ENCODE assay signal across 21 cellular contexts in genomic region chr9:133286523-133286922, GRCh38. TPM values are rescaled to one million over a fixed set of nuclear protein-coding genes. Genes with fewer than 3 reads are reported as not detected.
DNase-seq lines count a peak whose midpoint lies in the region; FAIRE-seq and TF ChIP-seq lines count a peak whose summit lies in the region.
"Had no signal": no experiment of that assay in that cellular context is flagged by ENCODE, and none has a peak within 500 bp of the region (broad histone marks: within the 10 kb centered on the region; RNA-seq: fewer than 3 reads in every experiment).

No MANE protein-coding gene starts in this region.

- H3K27me3 Mint-ChIP-seq in astrocyte (ENCODE audit: low read depth, unreplicated experiment), result peaks cover 8% of the 10 kb centered on the region

- H3K9me3 ChIP-seq in astrocyte (ENCODE audit: insufficient read depth, low read depth, low read length), result peaks cover 6% of the 10 kb centered on the region

- no peak overlapping the region for H3K9ac ChIP-seq in astrocyte (ENCODE audit: low read length)
- H3K9ac ChIP-seq: BLaER1 treated with 17β-estradiol and CSF1 and Interleukin-3, amounts not matched to agents 10 nM and 100 nM had no signal

- DNase-seq in A172 (ENCODE audit: low spot score) (peak; percentile 12), astrocyte (ENCODE audit: low read depth) (peak; percentile 2), epithelial cell of esophagus (ENCODE audit: low read depth) (peak; percentile 16), kidney glomerular epithelial cell (lab: John Stamatoyannopoulos, UW) (peak; percentile 2), GF-D8 (lab: John Stamatoyannopoulos, UW) (no peak), NCI-H2107 treated with DMSO at 0.1 percent for 48 hours (lab: John Stamatoyannopoulos, UW; ENCODE audit: unreplicated experiment) (no peak), NCI-H2171 treated with DMSO at 0.1 percent for 48 hours (lab: John Stamatoyannopoulos, UW) (no peak)
- DNase-seq in activated T-cell treated with anti-CD3 and anti-CD28 coated beads, Interleukin-2, amount 50 U/mL, for 1 hour, result no peak
- DNase-seq: 8988T; CD8-positive, alpha-beta memory T cell; H7; MM.1S; NCI-H1105 treated with DMSO at 0.1 percent for 48 hours; NCI-H1694 treated with DMSO at 0.1 percent for 48 hours; NCI-H69; NK-92 treated with Interleukin-12 subunit alpha and Interleukin-12 subunit beta, amount 100 ng/mL, for 24 hours; RPMI8226; SIG-M5 had no signal

- FAIRE-seq in astrocyte (lab: Jason Lieb, UNC), result no peak

- TF ChIP-seq CTCF in astrocyte (IDR thresholded peaks at IDR 0.05; ENCODE audit: insufficient read depth, low read depth, low read length) (no peak), epithelial cell of esophagus (IDR thresholded peaks at IDR 0.05; ENCODE audit: insufficient read depth, low read depth, low read length, missing control alignments) (no peak)

- no peak overlapping the region for H3K27ac Mint-ChIP-seq in astrocyte (ENCODE audit: unreplicated experiment)

- peaks cover 3% of the 10 kb centered on the region for H3K27me3 ChIP-seq in astrocyte (ENCODE audit: insufficient read depth, low read length)
- H3K27me3 ChIP-seq: BLaER1 treated with 17β-estradiol and CSF1 and Interleukin-3, amounts not matched to agents 10 nM and 100 nM had no signal

- H2AFZ ChIP-seq in astrocyte (ENCODE audit: low read depth, low read length), result no peak overlapping the region

- H3K9me3 Mint-ChIP-seq in astrocyte (ENCODE audit: unreplicated experiment), result peaks cover 19% of the 10 kb centered on the region

- H3K36me3 Mint-ChIP-seq in astrocyte (ENCODE audit: low read depth, unreplicated experiment), result no peaks in the 10 kb centered on the region

- no peak overlapping the region for H3K4me2 ChIP-seq in astrocyte (ENCODE audit: low read length)
- H3K4me2 ChIP-seq: BLaER1 treated with 17β-estradiol and CSF1 and Interleukin-3, amounts not matched to agents 10 nM and 100 nM had no signal

- no peaks in the 10 kb centered on the region for H4K20me1 ChIP-seq in astrocyte (ENCODE audit: insufficient read depth, low read length)
- H4K20me1 ChIP-seq: BLaER1 treated with 17β-estradiol and CSF1 and Interleukin-3, amounts not matched to agents 10 nM and 100 nM had no signal

- no peak overlapping the region for H3K4me3 Mint-ChIP-seq in astrocyte (ENCODE audit: unreplicated experiment)
- H3K4me3 Mint-ChIP-seq: CD8-positive, alpha-beta memory T cell had no signal

- H3K79me2 ChIP-seq in astrocyte (ENCODE audit: insufficient read depth, low read length), result no peaks in the 10 kb centered on the region

- no peaks in the 10 kb centered on the region for H3K4me1 Mint-ChIP-seq in astrocyte (ENCODE audit: low read depth, unreplicated experiment)
- H3K4me1 Mint-ChIP-seq: CD8-positive, alpha-beta memory T cell had no signal

- no peaks in the 10 kb centered on the region for H3K4me1 ChIP-seq in astrocyte (ENCODE audit: insufficient read depth, low read length)
- H3K4me1 ChIP-seq: BLaER1 treated with 17β-estradiol and CSF1 and Interleukin-3, amounts not matched to agents 10 nM and 100 nM had no signal

- H3K36me3 ChIP-seq in astrocyte (ENCODE audit: insufficient read depth, low read length), result no peaks in the 10 kb centered on the region
- H3K36me3 ChIP-seq: BLaER1 treated with 17β-estradiol and CSF1 and Interleukin-3, amounts not matched to agents 10 nM and 100 nM had no signal

- H3K27ac ChIP-seq in astrocyte (ENCODE audit: low read depth, low read length), result no peak overlapping the region
- H3K27ac ChIP-seq: BLaER1 treated with 17β-estradiol and CSF1 and Interleukin-3, amounts not matched to agents 10 nM and 100 nM had no signal

- no peak overlapping the region for H3K4me3 ChIP-seq in astrocyte (ENCODE audit: insufficient read depth, low read depth, low read length)
- no peak overlapping the region for H3K4me3 ChIP-seq in epithelial cell of esophagus (ENCODE audit: low read length)
- H3K4me3 ChIP-seq: BLaER1 treated with 17β-estradiol and CSF1 and Interleukin-3, amounts not matched to agents 10 nM and 100 nM had no signal

RNA-seq across cellular contexts. Expression of gene ABO, which starts 11.5 kb away (rescaled TPM):
- total RNA-seq in A172 (2014; rRNA removed; shearing (Covaris generic)), result not detected in 2 replicates
- total RNA-seq in astrocyte, result 0.10 TPM in 1 of 2 replicates, not detected in the other
- total RNA-seq: CD8-positive, alpha-beta memory T cell; Daoy; H7; OCI-LY7 had no signal

RNA-seq across cellular contexts. Expression of gene SURF6, which starts 49.5 kb away (rescaled TPM):
- total RNA-seq in A172 (2014; rRNA removed; shearing (Covaris generic)), result 11.4 and 19.5 TPM in 2 replicates
- 22.2 and 25.1 TPM in 2 replicates for total RNA-seq in astrocyte

Comparison
In these comparisons a context has a peak if more than half of its experiments do, and no peak if none do; other contexts are left out.
1. DNase-seq: peak in A172 (single experiment), astrocyte (single experiment), epithelial cell of esophagus (single experiment) and kidney glomerular epithelial cell (single experiment); none in GF-D8 (single experiment), activated T-cell treated with anti-CD3 and anti-CD28 coated beads, Interleukin-2, amount 50 U/mL, for 1 hour (single experiment), NCI-H2107 treated with DMSO at 0.1 percent for 48 hours (single experiment) and NCI-H2171 treated with DMSO at 0.1 percent for 48 hours (single experiment).